ENCODE assay signal across 25 cellular contexts in the genomic region with DNA sequence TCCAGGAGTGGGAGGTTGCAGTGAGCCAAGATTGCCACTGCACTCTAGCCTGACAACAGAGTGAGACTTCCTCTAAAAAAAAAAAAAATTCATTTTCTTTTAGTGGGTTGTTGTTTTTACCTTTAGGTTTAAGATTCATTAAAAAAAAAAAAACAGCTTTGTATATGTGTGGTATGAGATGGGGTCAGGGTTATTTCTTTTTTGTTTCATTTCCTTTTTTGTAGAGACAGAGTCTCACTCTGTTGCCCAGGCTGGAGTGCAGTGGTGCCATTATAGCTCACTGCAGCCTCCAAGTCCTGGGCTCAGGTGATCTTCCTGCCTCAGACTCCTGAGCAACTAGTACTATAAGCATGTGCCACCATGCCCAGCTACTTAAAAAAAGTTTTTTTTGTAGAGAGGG. TPM values are rescaled to one million over a fixed set of nuclear protein-coding genes. Genes with fewer than 3 reads are reported as not detected.
DNase-seq lines count a peak whose midpoint lies in the region; ATAC-seq, FAIRE-seq and TF ChIP-seq lines count a peak whose summit lies in the region.
"Had no signal": no experiment of that assay in that cellular context is flagged by ENCODE, and none has a peak within 500 bp of the region (broad histone marks: within the 10 kb centered on the region; RNA-seq: fewer than 3 reads in every experiment).

No MANE protein-coding gene starts in this region.

- H3K4me3 ChIP-seq in GM12878 (no peak overlapping the region), esophagus squamous epithelium (no peak overlapping the region)
- H3K4me3 ChIP-seq: breast epithelium, GM23248, pancreas, sigmoid colon, thyroid gland had no signal

- no peaks in the 10 kb centered on the region for H4K20me1 ChIP-seq in GM12878 (ENCODE audit: control insufficient read depth, insufficient read depth)

- FAIRE-seq in GM12878 (lab: Jason Lieb, UNC): no peak
- FAIRE-seq: GM18507, HTR-8/SVneo, pancreas had no signal

- H3K4me2 ChIP-seq in GM12878 (ENCODE audit: control insufficient read depth, insufficient read depth): no peak overlapping the region

- no peak for TF ChIP-seq EP300 in GM12878 (IDR thresholded peaks at IDR 0.05; ENCODE audit: borderline replicate concordance in 1 of 2, control insufficient read depth in 1 of 2, low read depth in 2 of 2, low read length in 2 of 2)

- TF ChIP-seq CTCF in GM12878 (IDR thresholded peaks at IDR 0.05 in 2 of 3, conservative IDR thresholded peaks at IDR 0.05 in 1 of 3; ENCODE audit: control insufficient read depth in 2 of 3, extremely low read depth in 1 of 3, insufficient read depth in 1 of 3, low read depth in 3 of 3, low read length in 3 of 3) (no peak), esophagus squamous epithelium (IDR thresholded peaks at IDR 0.05) (no peak)

- CTCF ChIA-PET in GM12878 (lab: Yijun Ruan, JAX): interaction anchor here (0.7 to 1.4 kb wide), 2 partner anchors 17 to 276 kb away, joined by 3 read pairs; no protein-coding TSS in a partner anchor

- H3K36me3 ChIP-seq in GM12878 (ENCODE audit: control insufficient read depth in 2 of 2, insufficient read depth in 2 of 2, low read length in 1 of 2) (no peaks in the 10 kb centered on the region), esophagus squamous epithelium (no peaks in the 10 kb centered on the region)
- H3K36me3 ChIP-seq: breast epithelium, pancreas, sigmoid colon, thyroid gland had no signal

- in situ Hi-C loops in GM12878 (cut with MboI): loop anchor here (5.0 kb wide), 1 partner anchor 668 kb away; no protein-coding TSS in a partner anchor

- BruUV-seq in GM12878 (replicated peaks; lab: Mats Ljungman, UMichigan): no TSS peak

- no peak overlapping the region for H3K9ac ChIP-seq in GM12878 (ENCODE audit: control insufficient read depth, insufficient read depth, low read length)
- H3K9ac ChIP-seq: GM23248 had no signal

- no peaks in the 10 kb centered on the region for H3K27me3 ChIP-seq in GM12878 (replicated peaks in 1 of 2; ENCODE audit: control insufficient read depth in 2 of 2, insufficient read depth in 2 of 2, low read length in 1 of 2)
- H3K27me3 ChIP-seq in esophagus squamous epithelium: no peaks in the 10 kb centered on the region
- H3K27me3 ChIP-seq: breast epithelium, pancreas, sigmoid colon, thyroid gland had no signal

- peak; percentile 69 for ATAC-seq in GM18517 (IDR thresholded peaks at IDR 0.05; ENCODE audit: unreplicated experiment)
- ATAC-seq in GM21423 (IDR thresholded peaks at IDR 0.05; ENCODE audit: unreplicated experiment): peak; percentile 69
- ATAC-seq in HG03060 (IDR thresholded peaks at IDR 0.05; ENCODE audit: low read depth, unreplicated experiment): peak; percentile 58
- peak; percentile 80 for ATAC-seq in GM12878
- no peak for ATAC-seq in HG02840 (IDR thresholded peaks at IDR 0.05; ENCODE audit: low FRiP score, unreplicated experiment)
- no peak for ATAC-seq in HG03025 (IDR thresholded peaks at IDR 0.05; ENCODE audit: low FRiP score, unreplicated experiment)
- ATAC-seq: activated CD8-positive, alpha-beta memory T cell treated with anti-CD3 and anti-CD28 coated beads, Interleukin-2, amount 10 ng/mL, durations not matched to agents 7 days and 5 days; activated naive CD8-positive, alpha-beta T cell treated with anti-CD3 and anti-CD28 coated beads, Interleukin-2, amount 50 U/mL, for 24 hours; naive thymus-derived CD4-positive, alpha-beta T cell; pancreas; stimulated activated effector memory CD8-positive, alpha-beta T cell treated with anti-CD3 and anti-CD28 coated beads, Interleukin-12 subunit alpha, Interleukin-12 subunit beta, amount 100 ng/mL, for 72 hours had no signal

- H3K9me3 ChIP-seq in GM12878 (replicated peaks; ENCODE audit: control insufficient read depth, insufficient read depth, low read length): no peaks in the 10 kb centered on the region
- no peaks in the 10 kb centered on the region for H3K9me3 ChIP-seq in esophagus squamous epithelium
- H3K9me3 ChIP-seq: breast epithelium, pancreas, sigmoid colon, thyroid gland had no signal

- H2AFZ ChIP-seq in GM12878 (ENCODE audit: control insufficient read depth, low read depth, low read length): no peak overlapping the region
- H2AFZ ChIP-seq: GM23248 had no signal

- DNase-seq in GM12878 (ENCODE audit: low read depth, low spot score): no peak
- DNase-seq in NCI-H146 (lab: John Stamatoyannopoulos, UW): no peak
- no peak for DNase-seq in esophagus squamous epithelium (lab: John Stamatoyannopoulos, UW)
- DNase-seq: activated CD4-positive, alpha-beta T cell treated with anti-CD3 and anti-CD28 coated beads for 48 hours; activated CD8-positive, alpha-beta memory T cell treated with anti-CD3 and anti-CD28 coated beads, Interleukin-2, amount 10 ng/mL, durations not matched to agents 7 days and 5 days; activated naive CD8-positive, alpha-beta T cell treated with anti-CD3 and anti-CD28 coated beads, Interleukin-2, amount 50 U/mL, for 24 hours; DMS79; foreskin melanocyte; GM23248; Karpas-422; naive thymus-derived CD4-positive, alpha-beta T cell; NCI-H526; pancreas; Right ventricle myocardium superior; sigmoid colon; thyroid gland had no signal

- TF ChIP-seq POLR2A in GM12878 (IDR thresholded peaks at IDR 0.05; ENCODE audit: low read depth, low read length): no peak
- no peak for TF ChIP-seq POLR2A in esophagus squamous epithelium (IDR thresholded peaks at IDR 0.05)

- no peak for TF ChIP-seq RAD21 in GM12878 (IDR thresholded peaks at IDR 0.05; ENCODE audit: insufficient read depth, low read depth, low read length)

- RAD21 ChIA-PET in GM12878 (lab: Charles Lee; ENCODE audit: unreplicated experiment): no interaction called here

- SMC1A ChIA-PET in GM12878 (lab: Charles Lee; ENCODE audit: uncharacterized antibody, unreplicated experiment): no interaction called here

- no peaks in the 10 kb centered on the region; the same call in none of the 2 replicates for H3K4me1 ChIP-seq in GM12878 (ENCODE audit: control insufficient read depth, insufficient read depth, low read length)
- peaks cover 0 to 4% (median 0%) of the 10 kb centered on the region in 3 donors for H3K4me1 ChIP-seq in esophagus squamous epithelium
- H3K4me1 ChIP-seq: breast epithelium, pancreas had no signal

- POLR2A ChIA-PET in GM12878 (lab: Charles Lee): no interaction called here

- intact Hi-C loops in GM12878 (cut with micrococcal nuclease; ENCODE audit: unreplicated experiment) (loop anchor here (5.0 to 10.0 kb wide), 4 partner anchors 248 to 663 kb away; no protein-coding TSS in a partner anchor), esophagus squamous epithelium (cut with DNase I) (no loop called here)

- H3K27ac ChIP-seq in GM12878 (ENCODE audit: control insufficient read depth, insufficient read depth) (no peak overlapping the region), esophagus squamous epithelium (no peak overlapping the region)
- H3K27ac ChIP-seq: breast epithelium, GM23248, pancreas, sigmoid colon, thyroid gland had no signal

- no peaks in the 10 kb centered on the region for H3K79me2 ChIP-seq in GM12878 (ENCODE audit: control insufficient read depth, insufficient read depth, low read length)

TF ChIP-seq in GM12878, 131 proteins besides CTCF, POLR2A, EP300 and RAD21 (continues in another document):
- TF ChIP-seq, protein P1, sequence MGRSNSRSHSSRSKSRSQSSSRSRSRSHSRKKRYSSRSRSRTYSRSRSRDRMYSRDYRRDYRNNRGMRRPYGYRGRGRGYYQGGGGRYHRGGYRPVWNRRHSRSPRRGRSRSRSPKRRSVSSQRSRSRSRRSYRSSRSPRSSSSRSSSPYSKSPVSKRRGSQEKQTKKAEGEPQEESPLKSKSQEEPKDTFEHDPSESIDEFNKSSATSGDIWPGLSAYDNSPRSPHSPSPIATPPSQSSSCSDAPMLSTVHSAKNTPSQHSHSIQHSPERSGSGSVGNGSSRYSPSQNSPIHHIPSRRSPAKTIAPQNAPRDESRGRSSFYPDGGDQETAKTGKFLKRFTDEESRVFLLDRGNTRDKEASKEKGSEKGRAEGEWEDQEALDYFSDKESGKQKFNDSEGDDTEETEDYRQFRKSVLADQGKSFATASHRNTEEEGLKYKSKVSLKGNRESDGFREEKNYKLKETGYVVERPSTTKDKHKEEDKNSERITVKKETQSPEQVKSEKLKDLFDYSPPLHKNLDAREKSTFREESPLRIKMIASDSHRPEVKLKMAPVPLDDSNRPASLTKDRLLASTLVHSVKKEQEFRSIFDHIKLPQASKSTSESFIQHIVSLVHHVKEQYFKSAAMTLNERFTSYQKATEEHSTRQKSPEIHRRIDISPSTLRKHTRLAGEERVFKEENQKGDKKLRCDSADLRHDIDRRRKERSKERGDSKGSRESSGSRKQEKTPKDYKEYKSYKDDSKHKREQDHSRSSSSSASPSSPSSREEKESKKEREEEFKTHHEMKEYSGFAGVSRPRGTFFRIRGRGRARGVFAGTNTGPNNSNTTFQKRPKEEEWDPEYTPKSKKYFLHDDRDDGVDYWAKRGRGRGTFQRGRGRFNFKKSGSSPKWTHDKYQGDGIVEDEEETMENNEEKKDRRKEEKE (IDR thresholded peaks at IDR 0.05): no peak
- TF ChIP-seq SPI1 (IDR thresholded peaks at IDR 0.05; ENCODE audit: borderline replicate concordance, insufficient read depth, low read depth, low read length) (0 out of 2 replicates have a peak, but pooled peaks have one; percentile 16), NFYA (IDR thresholded peaks at IDR 0.05; ENCODE audit: borderline replicate concordance, low read depth, low read length) (no peak)

RNA-seq across cellular contexts. Expression of a gene that starts 47.0 kb away (rescaled TPM):
- total RNA-seq in GM12878 (2013; cell fraction: nucleolus; rRNA removed): 113 and 125 TPM in 2 replicates
- total RNA-seq in GM12878 (2014; rRNA removed) (5.5 and 9.8 TPM in 2 replicates), GM12878 (2014; rRNA removed; fragmentation: Illumina TruSeq; extraction: Trizol) (7.9 and 9.4 TPM in 2 replicates), GM12878 (2021) (6.2 and 6.9 TPM in 2 replicates), esophagus squamous epithelium (10 to 100 TPM; 13.0 to 27.8 (median 20.7) TPM)
- polyA plus RNA-seq in GM12878 (2011; ENCODE audit: low read depth): 2.4 TPM
- polyA plus RNA-seq in GM12878 (2011; rRNA removed) (7.2 and 11.0 TPM in 2 replicates), GM12878 (2014; fragmentation: Illumina TruSeq; extraction: Trizol) (4.6 and 8.2 TPM in 2 replicates), GM12878 (2014; fragmentation: Nextera tagmentation; extraction: Ambion mirVana) (1 to 10 TPM; 2.1 to 3.5 TPM), GM12878 (2014; rRNA removed) (7.3 and 8.5 TPM in 2 replicates), GM12878 (2016; fragmentation: Nextera tagmentation; extraction: Ambion mirVana) (1 to 10 TPM; 6.4 to 8.5 TPM)
- polyA plus RNA-seq in GM12878 (2011; cell fraction: cytosol; rRNA removed): 6.2 and 7.5 TPM in 2 replicates
- polyA plus RNA-seq in GM12878 (2011; cell fraction: nucleus; rRNA removed): 8.3 and 9.5 TPM in 2 replicates
- polyA plus RNA-seq in GM12878 (2012): 4.6 and 5.2 TPM in 2 replicates
- 61.5 and 83.3 TPM in 2 replicates for polyA minus RNA-seq in GM12878 (2011; rRNA and poly(A)+ RNA removed)
- 6.3 and 8.3 TPM in 2 replicates for polyA minus RNA-seq in GM12878 (2011; cell fraction: cytosol; rRNA and poly(A)+ RNA removed)
- 45.0 and 67.3 TPM in 2 replicates for polyA minus RNA-seq in GM12878 (2011; cell fraction: nucleus; rRNA and poly(A)+ RNA removed)

Comparison
In these comparisons a context has a peak if more than half of its experiments do, and no peak if none do; other contexts are left out.
1. ATAC-seq: peak in GM18517 (single experiment), GM21423 (single experiment), HG03060 (single experiment) and GM12878 (single experiment); none in HG02840 (single experiment) and HG03025 (single experiment).